ENCODE assay signal across 23 cellular contexts in genomic region chr17:33515974-33516373, GRCh38.
"Had no signal": no experiment of that assay in that cellular context is flagged by ENCODE, and none has a peak within 500 bp of the region (broad histone marks: within the 10 kb centered on the region; RNA-seq: fewer than 3 reads in every experiment).

No MANE protein-coding gene starts in this region.

- DNase-seq: IMR-90, Karpas-422, KG1, MM.1S, NCI-H1092 treated with DMSO at 0.1 percent for 48 hours, NCI-H1436, NCI-H187, NCI-H2029, NCI-H2081 treated with DMSO at 0.1 percent for 48 hours, NCI-H2171, NCI-H226, NCI-H446, NCI-H510A, NCI-H524 treated with DMSO at 0.1 percent for 48 hours, NCI-H69, NCI-H774, Right ventricle myocardium superior, RPMI8226, SIG-M5 had no signal

- FAIRE-seq: HepG2, RCC 7860 had no signal

- H3K4me3 ChIP-seq: SJSA1, SK-N-MC had no signal

- H3K27me3 ChIP-seq: SJSA1 had no signal

- ATAC-seq: HepG2 had no signal

- H3K36me3 ChIP-seq: SJSA1 had no signal

- H3K9me3 ChIP-seq: SJSA1 had no signal

- H3K27ac ChIP-seq: SJSA1, SK-N-MC had no signal
